ENCODE assay signal across 8 cellular contexts in genomic region chr7:35729061-35729783, GRCh38. TPM values are rescaled to one million over a fixed set of nuclear protein-coding genes. Genes with fewer than 3 reads are reported as not detected.
DNase-seq lines count a peak whose midpoint lies in the region; ATAC-seq and TF ChIP-seq lines count a peak whose summit lies in the region.

No MANE protein-coding gene starts in this region.

- TF ChIP-seq CTCF in NB4 (IDR thresholded peaks at IDR 0.05; ENCODE audit: low read depth, low read length): no peak
- no peak for TF ChIP-seq CTCF in colonic mucosa (IDR thresholded peaks at IDR 0.05)

- H3K9me3 ChIP-seq in colonic mucosa: no peaks in the 10 kb centered on the region

- no peak overlapping the region for H3K9ac ChIP-seq in colonic mucosa (ENCODE audit: low read depth in 2 of 2, low read length in 2 of 2)

- peak; percentile 24 for TF ChIP-seq POLR2A in GM18526 (IDR thresholded peaks at IDR 0.05; ENCODE audit: extremely low read depth, insufficient read length)
- TF ChIP-seq POLR2A in NB4 (IDR thresholded peaks at IDR 0.05; ENCODE audit: extremely low read depth, insufficient read length): no peak

- ATAC-seq in GM21786 (IDR thresholded peaks at IDR 0.05; ENCODE audit: unreplicated experiment): peak; percentile 53

- H3K4me3 ChIP-seq in NB4 (ENCODE audit: low read depth, low read length): no peak overlapping the region
- H3K4me3 ChIP-seq in colonic mucosa: no peak overlapping the region

- intact Hi-C loops in colonic mucosa (cut with DNase I): no loop called here

- H3K27ac ChIP-seq in colonic mucosa (peak overlapping the region; percentile 1), temporal lobe (ENCODE audit: low read depth, low read length) (peak overlapping the region; percentile 84)

- no peaks in the 10 kb centered on the region for H3K4me1 ChIP-seq in colonic mucosa

- DNase-seq in NB4 (ENCODE audit: low read depth) (peak; percentile 83), colonic mucosa (no peak), DMS 273 treated with DMSO at 0.1 percent for 48 hours (lab: John Stamatoyannopoulos, UW) (no peak), NCI-H526 (lab: John Stamatoyannopoulos, UW) (no peak), dedifferentiated amniotic fluid mesenchymal stem cell (ENCODE audit: extremely low spot score) (no peak)

- H3K27me3 ChIP-seq in colonic mucosa: no peaks in the 10 kb centered on the region

- H3K36me3 ChIP-seq in colonic mucosa: no peaks in the 10 kb centered on the region

RNA-seq across cellular contexts. Expression of gene HERPUD2, which starts 34.3 kb away (rescaled TPM):
- 10 to 100 TPM; 20.2 to 24.2 TPM for total RNA-seq in colonic mucosa
- 16.7 TPM for total RNA-seq in temporal lobe
